8 cellular contexts compared by ENCODE assay signal in genomic region chr6:151451950-151452749, GRCh38. TPM values are rescaled to one million over a fixed set of nuclear protein-coding genes. Genes with fewer than 3 reads are reported as not detected.
A peak's percentile ranks its signal among the peaks of the same experiment; 100 is the strongest.
DNase-seq lines count a peak whose midpoint lies in the region; ATAC-seq, FAIRE-seq and TF ChIP-seq lines count a peak whose summit lies in the region.

TSS of gene RMND1 (minus strand) at chr6:151452126. CDS start at chr6:151445811, 6,315 bp downstream.

- H3K4me2 ChIP-seq in HepG2 (ENCODE audit: low read depth, low read length), result peak within 1 kb of the TSS; percentile 80

- H3K27ac ChIP-seq in HepG2 (ENCODE audit: extremely low read length, insufficient read depth, low read length), result peak within 1 kb of the TSS; percentile 94

- peak; percentile 22 for TF ChIP-seq CTCF in HepG2 (CRISPR knock-in tag; IDR thresholded peaks at IDR 0.05)

- peaks cover 3% of the 10 kb centered on the region for H3K27me3 Mint-ChIP-seq in activated CD4-positive, alpha-beta memory T cell treated with anti-CD3 and anti-CD28 coated beads for 36 hours

- H3K4me1 ChIP-seq in HepG2 (ENCODE audit: insufficient read depth, low read length), result peaks cover 60% of the 10 kb centered on the region

- intact Hi-C loops in activated CD4-positive, alpha-beta memory T cell treated with anti-CD3 and anti-CD28 coated beads for 36 hours (cut with micrococcal nuclease), result loop anchor here (1.0 to 10.0 kb wide), 9 partner anchors 25 to 1531 kb away; partner anchors contain the start of genes FBXO5 and MTHFD1L
- intact Hi-C loops in HepG2 (cut with micrococcal nuclease; ENCODE audit: unreplicated experiment), result loop anchor here (2.0 kb wide), 2 partner anchors 13 to 61 kb away; partner anchors contain the start of gene ZBTB2

- peak; percentile 96 to 97 for TF ChIP-seq POLR2A in HepG2 (IDR thresholded peaks at IDR 0.05; ENCODE audit: insufficient read depth in 1 of 2, low read depth in 2 of 2, low read length in 2 of 2)

- peaks cover 0 to 1% of the 10 kb centered on the region in 2 experiments; a peak in 3 of 5 replicates for H3K36me3 ChIP-seq in HepG2 (replicated peaks in 1 of 2; ENCODE audit: control insufficient read depth in 1 of 2, insufficient read depth in 2 of 2, low read length in 2 of 2)

- in situ Hi-C loops in HepG2 (cut with HindIII; ENCODE audit: extremely low pct_ligation_motif_present, low pct_unique_long_range_greater_than_20kb), result no loop called here

- TF ChIP-seq EP300 in HepG2 (IDR thresholded peaks at IDR 0.05; ENCODE audit: low read depth in 2 of 2, low read length in 2 of 2), result peak; percentile 58 to 83; a peak in 3 of 4 replicates
- peak; percentile 65 for TF ChIP-seq EP300 in HepG2 (CRISPR knock-in tag; IDR thresholded peaks at IDR 0.05; ENCODE audit: borderline replicate concordance)

- WGBS in HepG2 (ENCODE audit: low lambda C conversion rate), result under 1% methylated on average over 56 of the region's 74 CpGs

- peak within 1 kb of the TSS; percentile 31 for H2AFZ ChIP-seq in HepG2 (ENCODE audit: low read length)

- FAIRE-seq in HepG2 (lab: Jason Lieb, UNC), result peak; percentile 85

- peak; percentile 21; the same call in 1 of the 2 replicates for TF ChIP-seq RAD21 in HepG2 (CRISPR knock-in tag; IDR thresholded peaks at IDR 0.05)

- BruUV-seq in HepG2 (replicated peaks; lab: Mats Ljungman, UMichigan), result no TSS peak

- CTCF ChIA-PET in activated CD4-positive, alpha-beta memory T cell treated with anti-CD3 and anti-CD28 coated beads for 36 hours (lab: Charles Lee), result interaction anchor here (0.8 to 2.0 kb wide), 5 partner anchors 10 to 117 kb away, joined by 3 to 9 read pairs (median 4); no protein-coding TSS in a partner anchor
- CTCF ChIA-PET in HepG2 (lab: Yijun Ruan, JAX; ENCODE audit: low intra/inter-chr PET ratio, low total read pairs), result no interaction called here

- POLR2A ChIA-PET in activated CD4-positive, alpha-beta memory T cell treated with anti-CD3 and anti-CD28 coated beads for 36 hours (lab: Charles Lee), result interaction anchor here (0.7 to 2.9 kb wide), 7 partner anchors 11 to 849 kb away, joined by 3 to 16 read pairs (median 4); no protein-coding TSS in a partner anchor
- POLR2A ChIA-PET in HepG2 (lab: Yijun Ruan, JAX), result interaction anchor here (0.5 to 2.8 kb wide), 12 partner anchors 10 to 849 kb away, joined by 3 to 32 read pairs (median 3); partner anchors contain the start of gene ZBTB2

- H3K4me3 ChIP-seq in HepG2 (replicated peaks in 1 of 3; ENCODE audit: insufficient read depth in 1 of 3, low read depth in 2 of 3, low read length in 3 of 3), result peak within 1 kb of the TSS; percentile 81 to 90 (median 88)

- H3K9me3 Mint-ChIP-seq in activated CD4-positive, alpha-beta memory T cell treated with anti-CD3 and anti-CD28 coated beads for 36 hours, result no peaks in the 10 kb centered on the region

- peak within 1 kb of the TSS; percentile 89 for H3K9ac ChIP-seq in HepG2 (ENCODE audit: insufficient read depth, low read depth, low read length)

- peaks cover 0 to 2% of the 10 kb centered on the region in 2 experiments; a peak in 1 of 5 replicates for H3K27me3 ChIP-seq in HepG2 (ENCODE audit: control insufficient read depth in 1 of 2, insufficient read depth in 2 of 2, low read length in 2 of 2)

- ATAC-seq in GM19438 (IDR thresholded peaks at IDR 0.05; ENCODE audit: low read depth, unreplicated experiment) (peak; percentile 95), HG03575 (IDR thresholded peaks at IDR 0.05; ENCODE audit: extremely low read depth, insufficient number of reproducible peaks, low FRiP score, unreplicated experiment) (peak; percentile 85), HepG2 (peak; percentile 96)

- H3K4me3 Mint-ChIP-seq in activated CD4-positive, alpha-beta memory T cell treated with anti-CD3 and anti-CD28 coated beads for 36 hours, result peak within 1 kb of the TSS; percentile 94

- peaks cover 6% of the 10 kb centered on the region for H3K36me3 Mint-ChIP-seq in activated CD4-positive, alpha-beta memory T cell treated with anti-CD3 and anti-CD28 coated beads for 36 hours

- DNase-seq in CD1c-positive myeloid dendritic cell (ENCODE audit: extremely low spot score) (peak; percentile 100), NCI-H82 treated with DMSO at 0.1 percent for 48 hours (lab: John Stamatoyannopoulos, UW; ENCODE audit: unreplicated experiment) (peak; percentile 100), dermis microvascular lymphatic vessel endothelial cell (ENCODE audit: low read depth in 2 of 2) (peak; percentile 99 to 100), HepG2 (ENCODE audit: low spot score) (peak; percentile 100)
- DNase-seq in activated CD4-positive, alpha-beta memory T cell treated with anti-CD3 and anti-CD28 coated beads for 36 hours, result peak; percentile 100
- peak; percentile 99 for DNase-seq in stimulated activated CD4-positive, alpha-beta T cell treated with anti-CD3 and anti-CD28 coated beads, Interleukin-4, amount 100 ng/mL, for 1 hour

- no peaks in the 10 kb centered on the region for H3K9me3 ChIP-seq in HepG2 (ENCODE audit: low read length)

- peak within 1 kb of the TSS; percentile 78 for H3K27ac Mint-ChIP-seq in activated CD4-positive, alpha-beta memory T cell treated with anti-CD3 and anti-CD28 coated beads for 36 hours

- peaks cover 8% of the 10 kb centered on the region for H4K20me1 ChIP-seq in HepG2 (ENCODE audit: insufficient read depth, low read length)

- peaks cover 59% of the 10 kb centered on the region for H3K79me2 ChIP-seq in HepG2 (ENCODE audit: insufficient read depth, low read length)

- peaks cover 29% of the 10 kb centered on the region for H3K4me1 Mint-ChIP-seq in activated CD4-positive, alpha-beta memory T cell treated with anti-CD3 and anti-CD28 coated beads for 36 hours (ENCODE audit: low read depth)

TF ChIP-seq in HepG2, 621 proteins besides CTCF, POLR2A, EP300 and RAD21 (continues in another document):
- peak; percentile 74; the same call in 1 of the 2 replicates for TF ChIP-seq ZNF253 (CRISPR knock-in tag; IDR thresholded peaks at IDR 0.05; ENCODE audit: borderline replicate concordance)
- peak; percentile 94 for TF ChIP-seq GMEB1 (CRISPR knock-in tag; IDR thresholded peaks at IDR 0.05; ENCODE audit: borderline replicate concordance)
- TF ChIP-seq CBFB (CRISPR knock-in tag; IDR thresholded peaks at IDR 0.05), result peak; percentile 98
- peak; percentile 90 for TF ChIP-seq TEAD3 (CRISPR knock-in tag; optimal IDR thresholded peaks at IDR 0.05; ENCODE audit: borderline replicate concordance)
- TF ChIP-seq ADNP (CRISPR knock-in tag; IDR thresholded peaks at IDR 0.05), result no peak
- TF ChIP-seq RARG (CRISPR knock-in tag; IDR thresholded peaks at IDR 0.05; ENCODE audit: low read depth), result 0 out of 2 replicates have a peak, but pooled peaks have one; percentile 60
- peak; percentile 70; the same call in 1 of the 2 replicates for TF ChIP-seq ZBTB37 (CRISPR knock-in tag; IDR thresholded peaks at IDR 0.05)
- peak; percentile 94 for TF ChIP-seq RXRB (CRISPR knock-in tag; IDR thresholded peaks at IDR 0.05; ENCODE audit: borderline replicate concordance)

RNA-seq across cellular contexts. Expression of gene RMND1, which starts in this region (rescaled TPM):
- 10 to 100 TPM; 22.6 to 23.0 TPM for total RNA-seq in activated CD4-positive, alpha-beta memory T cell treated with anti-CD3 and anti-CD28 coated beads for 36 hours
- 19.9 and 21.2 TPM in 2 replicates for total RNA-seq in dermis microvascular lymphatic vessel endothelial cell
- total RNA-seq in HepG2 (2016; rRNA removed; fragmentation: Illumina TruSeq; extraction: Trizol), result 72.5 and 75.6 TPM in 2 replicates
- 55.6 and 56.1 TPM in 2 replicates for total RNA-seq in HepG2 (2016; cell fraction: cytosol; rRNA removed; fragmentation: Illumina TruSeq; extraction: Trizol; ENCODE audit: low read depth)
- total RNA-seq in HepG2 (2016; cell fraction: insoluble cytoplasmic fraction; rRNA removed; fragmentation: Illumina TruSeq; extraction: Trizol), result 72.3 and 75.6 TPM in 2 replicates
- total RNA-seq in HepG2 (2016; cell fraction: membrane; rRNA removed; fragmentation: Illumina TruSeq; extraction: Trizol), result 63.4 and 63.9 TPM in 2 replicates
- total RNA-seq in HepG2 (2016; cell fraction: nucleus; rRNA removed; fragmentation: Illumina TruSeq; extraction: Trizol), result 84.2 and 88.8 TPM in 2 replicates
- polyA plus RNA-seq in HepG2 (2011; rRNA removed), result 30.0 and 34.0 TPM in 2 replicates
- 21.3 and 29.7 TPM in 2 replicates for polyA plus RNA-seq in HepG2 (2011; cell fraction: cytosol; rRNA removed)
- polyA plus RNA-seq in HepG2 (2011; cell fraction: nucleus; rRNA removed), result 11.0 and 14.0 TPM in 2 replicates
- 42.6 and 62.0 TPM in 2 replicates for polyA plus RNA-seq in HepG2 (2012)
- 24.8 and 29.4 TPM in 2 replicates for polyA plus RNA-seq in HepG2 (2016; cell fraction: cytosol; fragmentation: Illumina TruSeq; extraction: Trizol; ENCODE audit: low read depth)
- polyA plus RNA-seq in HepG2 (2016; cell fraction: insoluble cytoplasmic fraction; fragmentation: Illumina TruSeq; extraction: Trizol; ENCODE audit: low read depth), result 57.9 and 64.0 TPM in 2 replicates
- polyA plus RNA-seq in HepG2 (2016; cell fraction: membrane; fragmentation: Illumina TruSeq; extraction: Trizol; ENCODE audit: low read depth), result 37.1 and 37.2 TPM in 2 replicates
- polyA plus RNA-seq in HepG2 (2016; cell fraction: nucleus; fragmentation: Illumina TruSeq; extraction: Trizol; ENCODE audit: insufficient read depth, low read depth), result 51.6 and 58.3 TPM in 2 replicates
- 8.9 and 29.4 TPM in 2 replicates for polyA minus RNA-seq in HepG2 (2011; rRNA and poly(A)+ RNA removed; ENCODE audit: low replicate concordance)
- polyA minus RNA-seq in HepG2 (2011; cell fraction: cytosol; rRNA and poly(A)+ RNA removed), result 24.4 and 29.4 TPM in 2 replicates
- polyA minus RNA-seq in HepG2 (2011; cell fraction: nucleus; rRNA and poly(A)+ RNA removed), result 119 and 153 TPM in 2 replicates

Comparison
In these comparisons a context has a peak if more than half of its experiments do, and no peak if none do; other contexts are left out.
1. Peak in every context shown above with its lines: DNase-seq, ATAC-seq, H3K4me3 ChIP-seq and H3K27ac ChIP-seq.